ENCODE assay signal across 8 cellular contexts in genomic region chr22:37676691-37677627, GRCh38. TPM values are rescaled to one million over a fixed set of nuclear protein-coding genes. Genes with fewer than 3 reads are reported as not detected.
DNase-seq lines count a peak whose midpoint lies in the region; ATAC-seq and TF ChIP-seq lines count a peak whose summit lies in the region.

No MANE protein-coding gene starts in this region.

- peak; percentile 51 for ATAC-seq in GM19372 (IDR thresholded peaks at IDR 0.05; ENCODE audit: low read depth, unreplicated experiment)

- H3K27ac ChIP-seq in substantia nigra (ENCODE audit: low read depth, low read length, poor library complexity, severe bottlenecking): peak overlapping the region; percentile 96

- TF ChIP-seq CTCF in BE2C (IDR thresholded peaks at IDR 0.05; ENCODE audit: low read depth, low read length): no peak

- no peaks in the 10 kb centered on the region for H3K36me3 ChIP-seq in BE2C

- H3K4me1 ChIP-seq in BE2C: peaks cover 15% of the 10 kb centered on the region

- H3K27me3 ChIP-seq in BE2C: no peaks in the 10 kb centered on the region

- DNase-seq in BE2C (peak; percentile 94), HUDEP-2 (lab: John Stamatoyannopoulos, UW; ENCODE audit: unreplicated experiment in 76 of 76) (peak in 73 of 76 experiments; percentile 11 to 94 (median 75)), SHP77 treated with DMSO at 0.1 percent for 48 hours (lab: John Stamatoyannopoulos, UW) (peak; percentile 63), activated gamma-delta T cell (lab: John Stamatoyannopoulos, UW) (peak; percentile 86), foreskin melanocyte (peak; percentile 70), occipital lobe (lab: John Stamatoyannopoulos, UW) (peak; percentile 56), substantia nigra (lab: John Stamatoyannopoulos, UW) (peak in 26 of 49 donors; percentile 19 to 77 (median 42))

- peak overlapping the region; percentile 52 for H3K4me3 ChIP-seq in BE2C (ENCODE audit: low read depth, low read length)

- no peaks in the 10 kb centered on the region for H3K9me3 ChIP-seq in BE2C

RNA-seq across cellular contexts. Expression of gene LGALS1, which starts 1.5 kb away (rescaled TPM):
- polyA plus RNA-seq in BE2C (2012; ENCODE audit: insufficient read depth, insufficient read length, low read depth): 282 TPM
- total RNA-seq in occipital lobe: 119 TPM

RNA-seq across cellular contexts. Expression of gene NOL12, which starts 9.2 kb away (rescaled TPM):
- 47.3 TPM for polyA plus RNA-seq in BE2C (2012; ENCODE audit: insufficient read depth, insufficient read length, low read depth)
- total RNA-seq in occipital lobe: 18.2 TPM

RNA-seq across cellular contexts. Expression of gene PDXP, which starts 18.4 kb away (rescaled TPM):
- polyA plus RNA-seq in BE2C (2012; ENCODE audit: insufficient read depth, insufficient read length, low read depth): 229 TPM
- 40.6 TPM for total RNA-seq in occipital lobe

RNA-seq across cellular contexts. Expression of gene TRIOBP, which starts 19.9 kb away (rescaled TPM):
- 25.0 TPM for polyA plus RNA-seq in BE2C (2012; ENCODE audit: insufficient read depth, insufficient read length, low read depth)
- 13.4 TPM for total RNA-seq in occipital lobe

RNA-seq across cellular contexts. Expression of gene SH3BP1, which starts 37.5 kb away (rescaled TPM):
- polyA plus RNA-seq in BE2C (2012; ENCODE audit: insufficient read depth, insufficient read length, low read depth): 28.4 TPM
- 1.9 TPM for total RNA-seq in occipital lobe

Comparison
In these comparisons a context has a peak if more than half of its experiments do, and no peak if none do; other contexts are left out.
1. Peak in every context shown above with its lines: DNase-seq, ATAC-seq, H3K4me3 ChIP-seq and H3K27ac ChIP-seq.
2. DNase-seq: peak in every context shown above with its lines; median percentile 94 in BE2C; 86 in activated gamma-delta T cell; 75 in HUDEP-2; 70 in foreskin melanocyte; 63 in SHP77 treated with DMSO at 0.1 percent for 48 hours; 56 in occipital lobe; 42 in substantia nigra.